ENCODE assay signal across 9 cellular contexts in the genomic region with DNA sequence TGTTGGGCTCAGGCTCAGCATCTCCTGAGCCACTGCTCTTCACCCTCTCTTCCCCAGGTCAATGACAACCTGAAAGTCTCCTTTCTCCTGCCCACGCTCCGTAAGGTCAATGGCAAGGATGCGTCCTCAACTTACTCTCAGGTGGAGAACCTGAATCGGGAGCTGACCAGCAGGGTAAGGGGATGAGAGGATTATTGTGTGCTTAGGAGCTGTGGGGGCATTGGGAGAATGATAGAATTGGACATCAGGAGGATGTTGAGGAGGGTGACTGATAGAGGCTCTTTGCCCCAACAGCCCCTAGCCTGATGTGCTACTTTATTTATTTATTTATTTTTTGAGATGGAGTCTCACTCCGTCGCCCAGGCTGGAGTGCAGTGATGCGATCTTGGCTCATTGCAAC. TPM values are rescaled to one million over a fixed set of nuclear protein-coding genes. Genes with fewer than 3 reads are reported as not detected.
DNase-seq lines count a peak whose midpoint lies in the region; ATAC-seq and TF ChIP-seq lines count a peak whose summit lies in the region.
"Had no signal": no experiment of that assay in that cellular context is flagged by ENCODE, and none has a peak within 500 bp of the region (broad histone marks: within the 10 kb centered on the region; RNA-seq: fewer than 3 reads in every experiment).

No MANE protein-coding gene starts in this region.

- H3K9me3 ChIP-seq in GM23248 (ENCODE audit: low read depth) = no peaks in the 10 kb centered on the region
- H3K9me3 ChIP-seq in Panc1 (ENCODE audit: control insufficient read depth, insufficient read depth, low read depth, low read length) = no peaks in the 10 kb centered on the region
- H3K9me3 ChIP-seq: sigmoid colon had no signal

- ATAC-seq in Panc1 = no peak
- ATAC-seq in HG03135 (IDR thresholded peaks at IDR 0.05; ENCODE audit: unreplicated experiment) = no peak

- TF ChIP-seq CTCF in Panc1 (IDR thresholded peaks at IDR 0.05) (no peak), endothelial cell (IDR thresholded peaks at IDR 0.05; ENCODE audit: unreplicated experiment) (no peak)

- intact Hi-C loops in Panc1 (cut with micrococcal nuclease; ENCODE audit: unreplicated experiment) = no loop called here

- peak overlapping the region; percentile 99 for H3K4me3 ChIP-seq in GM23248
- H3K4me3 ChIP-seq in Panc1 (ENCODE audit: low read depth in 2 of 2, low read length in 2 of 2) = peak overlapping the region; percentile 91 to 100
- H3K4me3 ChIP-seq in rectal smooth muscle tissue (ENCODE audit: low read length) = peak overlapping the region; percentile 82

- peaks cover 7% of the 10 kb centered on the region; the same call in 1 of the 2 replicates for H3K4me1 ChIP-seq in GM23248 (ENCODE audit: insufficient read depth)
- H3K4me1 ChIP-seq in Panc1 (ENCODE audit: control insufficient read depth, insufficient read depth, low read length) = peaks cover 7% of the 10 kb centered on the region
- H3K4me1 ChIP-seq in rectal smooth muscle tissue (ENCODE audit: control insufficient read depth, insufficient read depth, low read length) = peaks cover 12% of the 10 kb centered on the region

- H3K9ac ChIP-seq in GM23248 (peak overlapping the region; percentile 95; the same call in 1 of the 2 replicates), rectal smooth muscle tissue (ENCODE audit: low read length) (no peak overlapping the region)

- no peak overlapping the region for H3K27ac Mint-ChIP-seq in endothelial cell (ENCODE audit: unreplicated experiment)

- H3K27ac ChIP-seq in GM23248 (no peak overlapping the region), Panc1 (ENCODE audit: low read length) (no peak overlapping the region), rectal smooth muscle tissue (ENCODE audit: low read depth, low read length) (no peak overlapping the region)
- H3K27ac ChIP-seq: sigmoid colon had no signal

- CTCF ChIA-PET in Panc1 (lab: Charles Lee) = interaction anchor here (1.0 kb wide), 1 partner anchor 10 kb away, joined by 3 read pairs; no protein-coding TSS in a partner anchor

- no peaks in the 10 kb centered on the region for H3K9me2 ChIP-seq in GM23248 (ENCODE audit: insufficient read depth)

- H3K9me3 Mint-ChIP-seq in endothelial cell (ENCODE audit: unreplicated experiment) = no peaks in the 10 kb centered on the region

- WGBS in GM23248 (ENCODE audit: low coverage in 1 of 2, low lambda C conversion rate in 2 of 2, missing lambda C conversion rate in 2 of 2), 2 experiments = 96 to 99% methylated on average over 7 of the region's 7 CpGs

- peak overlapping the region; percentile 90 for H3K4me2 ChIP-seq in GM23248 (ENCODE audit: unreplicated experiment)

- peaks cover 40% of the 10 kb centered on the region for H3K79me2 ChIP-seq in GM23248 (ENCODE audit: insufficient read depth)

- peaks cover 16% of the 10 kb centered on the region for H3K27me3 Mint-ChIP-seq in endothelial cell (ENCODE audit: unreplicated experiment)

- H3K4me1 Mint-ChIP-seq in endothelial cell (ENCODE audit: unreplicated experiment) = peaks cover 14% of the 10 kb centered on the region

- H3K4me3 Mint-ChIP-seq in endothelial cell (ENCODE audit: unreplicated experiment) = peak overlapping the region; percentile 87

- POLR2A ChIA-PET in Panc1 (lab: Charles Lee) = no interaction called here

- in situ Hi-C loops in GM23248 (cut with MboI) = no loop called here
- in situ Hi-C loops in Panc1 (cut with HindIII; ENCODE audit: low pct_unique_long_range_greater_than_20kb, low sequenced_read_pairs) = no loop called here

- H3K27me3 ChIP-seq in GM23248 (replicated peaks; ENCODE audit: insufficient read depth) (no peaks in the 10 kb centered on the region), Panc1 (ENCODE audit: control insufficient read depth, insufficient read depth, low read length) (no peaks in the 10 kb centered on the region), rectal smooth muscle tissue (ENCODE audit: control insufficient read depth, insufficient read depth, low read length) (no peaks in the 10 kb centered on the region)
- H3K27me3 ChIP-seq: sigmoid colon had no signal

- DNase-seq in GM23248 (no peak), Panc1 (ENCODE audit: low read depth, low spot score) (no peak), endothelial cell (ENCODE audit: low spot score) (no peak), DMS153 treated with DMSO at 0.1 percent for 48 hours (lab: John Stamatoyannopoulos, UW; ENCODE audit: unreplicated experiment) (no peak)
- DNase-seq in stimulated activated CD8-positive, alpha-beta memory T cell treated with anti-CD3 and anti-CD28 coated beads, Interleukin-4, amount 100 ng/mL, for 48 hours = no peak
- DNase-seq: amniotic stem cell, sigmoid colon had no signal

- H4K20me1 ChIP-seq in GM23248 (ENCODE audit: insufficient read depth) = no peaks in the 10 kb centered on the region

- no peaks in the 10 kb centered on the region for H3F3A ChIP-seq in GM23248 (ENCODE audit: insufficient read depth)

- H3K36me3 Mint-ChIP-seq in endothelial cell (ENCODE audit: low read depth, unreplicated experiment) = peaks cover 14% of the 10 kb centered on the region

- BruUV-seq in Panc1 (replicated peaks; lab: Mats Ljungman, UMichigan) = no TSS peak

- no peak overlapping the region for H2AFZ ChIP-seq in GM23248

- H3K36me3 ChIP-seq in GM23248 (ENCODE audit: low read depth) = no peaks in the 10 kb centered on the region
- H3K36me3 ChIP-seq in Panc1 (ENCODE audit: control insufficient read depth, insufficient read depth, low read length) = peaks cover 4% of the 10 kb centered on the region
- H3K36me3 ChIP-seq in rectal smooth muscle tissue (ENCODE audit: control insufficient read depth, insufficient read depth, low read length) = no peaks in the 10 kb centered on the region

RNA-seq across cellular contexts. Expression of a gene that starts 1.3 kb away (rescaled TPM):
- total RNA-seq in GM23248 (2014; rRNA removed; shearing (Covaris generic)) = 18.3 and 21.8 TPM in 2 replicates
- 15.3 and 16.2 TPM in 2 replicates for polyA plus RNA-seq in GM23248 (2016; fragmentation: Nextera tagmentation; extraction: Ambion mirVana)
- total RNA-seq in Panc1 (2021; ENCODE audit: unreplicated experiment) (55.8 TPM), endothelial cell (ENCODE audit: unreplicated experiment) (30.3 TPM)
- 96.8 TPM for polyA plus RNA-seq in Panc1 (2012; ENCODE audit: insufficient read length)

RNA-seq across cellular contexts. Expression of a gene that starts 1.4 kb away (rescaled TPM):
- 16.3 and 17.8 TPM in 2 replicates for total RNA-seq in GM23248 (2014; rRNA removed; shearing (Covaris generic))
- 11.8 and 13.9 TPM in 2 replicates for polyA plus RNA-seq in GM23248 (2016; fragmentation: Nextera tagmentation; extraction: Ambion mirVana)
- total RNA-seq in Panc1 (2021; ENCODE audit: unreplicated experiment) = 19.0 TPM
- 21.7 TPM for polyA plus RNA-seq in Panc1 (2012; ENCODE audit: insufficient read length)
- 11.5 TPM for total RNA-seq in endothelial cell (ENCODE audit: unreplicated experiment)

RNA-seq across cellular contexts. Expression of a gene that starts 12.6 kb away (rescaled TPM):
- total RNA-seq in GM23248 (2014; rRNA removed; shearing (Covaris generic)) = 11.3 and 15.5 TPM in 2 replicates
- polyA plus RNA-seq in GM23248 (2016; fragmentation: Nextera tagmentation; extraction: Ambion mirVana) = 75.4 and 77.7 TPM in 2 replicates
- total RNA-seq in Panc1 (2021; ENCODE audit: unreplicated experiment) (69.4 TPM), endothelial cell (ENCODE audit: unreplicated experiment) (48.1 TPM)
- 81.8 TPM for polyA plus RNA-seq in Panc1 (2012; ENCODE audit: insufficient read length)

RNA-seq across cellular contexts. Expression of a gene that starts 32.7 kb away (rescaled TPM):
- total RNA-seq in GM23248 (2014; rRNA removed; shearing (Covaris generic)) = 42.2 and 47.6 TPM in 2 replicates
- polyA plus RNA-seq in GM23248 (2016; fragmentation: Nextera tagmentation; extraction: Ambion mirVana) = 30.3 and 32.6 TPM in 2 replicates
- total RNA-seq in Panc1 (2021; ENCODE audit: unreplicated experiment) (76.9 TPM), endothelial cell (ENCODE audit: unreplicated experiment) (39.3 TPM)
- polyA plus RNA-seq in Panc1 (2012; ENCODE audit: insufficient read length) = 96.0 TPM

RNA-seq across cellular contexts. Expression of a gene that starts 51.5 kb away (rescaled TPM):
- total RNA-seq in GM23248 (2014; rRNA removed; shearing (Covaris generic)) = 0.13 and 1.1 TPM in 2 replicates
- 0.72 and 1.0 TPM in 2 replicates for polyA plus RNA-seq in GM23248 (2016; fragmentation: Nextera tagmentation; extraction: Ambion mirVana)
- total RNA-seq in Panc1 (2021; ENCODE audit: unreplicated experiment) (1.2 TPM), endothelial cell (ENCODE audit: unreplicated experiment) (6.2 TPM)
- 4.2 TPM for polyA plus RNA-seq in Panc1 (2012; ENCODE audit: insufficient read length)
